Comparison of ENCODE assay signal across 28 cellular contexts in genomic region chr4:10694826-10695209, GRCh38. TPM values are rescaled to one million over a fixed set of nuclear protein-coding genes. Genes with fewer than 3 reads are reported as not detected.
"Had no signal": no experiment of that assay in that cellular context is flagged by ENCODE, and none has a peak within 500 bp of the region (broad histone marks: within the 10 kb centered on the region; RNA-seq: fewer than 3 reads in every experiment).

No MANE protein-coding gene starts in this region.

- H3K4me1 ChIP-seq: left ventricle myocardium inferior, right atrium auricular region, suprapubic skin had no signal

- H3K27ac ChIP-seq: brain microvascular endothelial cell, left ventricle myocardium inferior, right atrium auricular region, suprapubic skin, tibial nerve, WERI-Rb-1 had no signal

- ATAC-seq: natural killer cell treated with Interleukin-12 subunit alpha and Interleukin-12 subunit beta and Interleukin-15 and Interleukin-18, amount 100 ng/mL, for 72 hours had no signal

- H3K27me3 ChIP-seq: brain microvascular endothelial cell, right atrium auricular region, suprapubic skin, tibial nerve had no signal

- H3K9me3 ChIP-seq: left ventricle myocardium inferior, right atrium auricular region, suprapubic skin had no signal

- H3K9me3 Mint-ChIP-seq: natural killer cell treated with Interleukin-12 subunit alpha and Interleukin-12 subunit beta and Interleukin-15 and Interleukin-18, amount 100 ng/mL, for 72 hours had no signal

- H3K27ac Mint-ChIP-seq: activated naive CD8-positive, alpha-beta T cell treated with anti-CD3 and anti-CD28 coated beads for 36 hours; dendritic cell treated with granulocyte-macrophage colony-stimulating factor and Interleukin-4, amounts not matched to agents 40 ng/mL and 50 ng/mL, for 4 days; natural killer cell treated with Interleukin-12 subunit alpha and Interleukin-12 subunit beta and Interleukin-15 and Interleukin-18, amount 100 ng/mL, for 72 hours had no signal

- H3K4me3 ChIP-seq: left ventricle myocardium inferior, lung, right atrium auricular region, suprapubic skin, tibial nerve had no signal

- H3K36me3 Mint-ChIP-seq: activated naive CD8-positive, alpha-beta T cell treated with anti-CD3 and anti-CD28 coated beads for 36 hours; natural killer cell treated with Interleukin-12 subunit alpha and Interleukin-12 subunit beta and Interleukin-15 and Interleukin-18, amount 100 ng/mL, for 72 hours had no signal

- FAIRE-seq: astrocyte, frontal cortex had no signal

- H3K36me3 ChIP-seq: brain microvascular endothelial cell, left ventricle myocardium inferior, right atrium auricular region, suprapubic skin, tibial nerve, WERI-Rb-1 had no signal

- H3K4me3 Mint-ChIP-seq: activated naive CD8-positive, alpha-beta T cell treated with anti-CD3 and anti-CD28 coated beads for 36 hours; dendritic cell treated with granulocyte-macrophage colony-stimulating factor and Interleukin-4, amounts not matched to agents 40 ng/mL and 50 ng/mL, for 4 days; natural killer cell treated with Interleukin-12 subunit alpha and Interleukin-12 subunit beta and Interleukin-15 and Interleukin-18, amount 100 ng/mL, for 72 hours had no signal

- DNase-seq: activated CD4-positive, alpha-beta T cell treated with anti-CD3 and anti-CD28 coated beads for 48 hours; activated CD4-positive, alpha-beta T cell treated with anti-CD3 and anti-CD28 coated beads, Interleukin-2, amount 50 U/mL, for 48 hours; activated CD8-positive, alpha-beta memory T cell treated with anti-CD3 and anti-CD28 coated beads for 24 hours; activated effector memory CD4-positive, alpha-beta T cell treated with Interleukin-2 at 50 U/mL for 16 hours; activated naive CD4-positive, alpha-beta T cell treated with Interleukin-2 at 50 U/mL for 16 hours; activated naive CD8-positive, alpha-beta T cell treated with anti-CD3 and anti-CD28 coated beads for 36 hours; amniotic stem cell; brain microvascular endothelial cell; caudate nucleus; effector CD4-positive, alpha-beta T cell; left ventricle myocardium inferior; mesendoderm; stimulated activated CD4-positive, alpha-beta T cell treated with anti-CD3 and anti-CD28 coated beads, Interleukin-15, amount 100 ng/mL, for 24 hours; stimulated activated naive CD4-positive, alpha-beta T cell; WERI-Rb-1 had no signal

- H3K27me3 Mint-ChIP-seq: activated naive CD8-positive, alpha-beta T cell treated with anti-CD3 and anti-CD28 coated beads for 36 hours; dendritic cell treated with granulocyte-macrophage colony-stimulating factor and Interleukin-4, amounts not matched to agents 40 ng/mL and 50 ng/mL, for 4 days; natural killer cell treated with Interleukin-12 subunit alpha and Interleukin-12 subunit beta and Interleukin-15 and Interleukin-18, amount 100 ng/mL, for 72 hours had no signal

RNA-seq across cellular contexts. Expression of gene CLNK, which starts 10.2 kb away (rescaled TPM):
- total RNA-seq: astrocyte, chondrocyte, epithelial cell of proximal tubule, frontal cortex, left ventricle myocardium inferior, myocyte, omental fat pad, pulmonary artery endothelial cell, right atrium auricular region, tibial nerve had no signal
